15 cellular contexts compared by ENCODE assay signal in genomic region chr9:127923771-127924170, GRCh38. TPM values are rescaled to one million over a fixed set of nuclear protein-coding genes. Genes with fewer than 3 reads are reported as not detected.
DNase-seq lines count a peak whose midpoint lies in the region; ATAC-seq and TF ChIP-seq lines count a peak whose summit lies in the region.
"Had no signal": no experiment of that assay in that cellular context is flagged by ENCODE, and none has a peak within 500 bp of the region (broad histone marks: within the 10 kb centered on the region; RNA-seq: fewer than 3 reads in every experiment).

No MANE protein-coding gene starts in this region.

- ATAC-seq in SK-N-SH treated with all-trans-retinoic acid at 6 μM for 48 hours (peak; percentile 35), HG02798 (IDR thresholded peaks at IDR 0.05; ENCODE audit: poor library complexity, unreplicated experiment) (no peak)
- no peak for ATAC-seq in activated T-helper 17 cell treated with anti-CD3 and anti-CD28 coated beads, Interleukin-2, amount 50 U/mL, for 72 hours (replicated peaks)
- ATAC-seq: gastrocnemius medialis, left cardiac atrium had no signal

- in situ Hi-C loops in GM23248 (cut with MboI) = no loop called here

- H3K36me3 ChIP-seq in GM23248 (ENCODE audit: low read depth) = no peaks in the 10 kb centered on the region
- H3K36me3 ChIP-seq: gastrocnemius medialis, HAP-1, neural progenitor cell, tibial nerve had no signal

- H3K4me1 Mint-ChIP-seq in activated T-helper 17 cell treated with anti-CD3 and anti-CD28 coated beads, Interleukin-2, amount 50 U/mL, for 72 hours = peaks cover 4% of the 10 kb centered on the region
- peaks cover 16% of the 10 kb centered on the region in 2 donors for H3K4me1 Mint-ChIP-seq in immature natural killer cell

- H4K20me1 ChIP-seq in GM23248 (ENCODE audit: insufficient read depth) = no peaks in the 10 kb centered on the region

- H3K36me3 Mint-ChIP-seq in activated T-helper 17 cell treated with anti-CD3 and anti-CD28 coated beads, Interleukin-2, amount 50 U/mL, for 72 hours (ENCODE audit: low read depth) = no peaks in the 10 kb centered on the region
- peaks cover 0 to 3% (median 0%) of the 10 kb centered on the region in 3 donors for H3K36me3 Mint-ChIP-seq in immature natural killer cell
- H3K36me3 Mint-ChIP-seq: neural progenitor cell had no signal

- H3K4me3 ChIP-seq in GM23248 = no peak overlapping the region
- H3K4me3 ChIP-seq: gastrocnemius medialis, HAP-1, neural progenitor cell, tibial nerve had no signal

- H3K9me3 ChIP-seq in GM23248 (ENCODE audit: low read depth) = no peaks in the 10 kb centered on the region
- H3K9me3 ChIP-seq: gastrocnemius medialis, HAP-1, tibial nerve had no signal

- H3K27ac Mint-ChIP-seq in activated T-helper 17 cell treated with anti-CD3 and anti-CD28 coated beads, Interleukin-2, amount 50 U/mL, for 72 hours = no peak overlapping the region
- no peak overlapping the region for H3K27ac Mint-ChIP-seq in immature natural killer cell
- H3K27ac Mint-ChIP-seq: activated CD4-positive, alpha-beta T cell treated with anti-CD3 and anti-CD28 coated beads, Interleukin-2, amount 10 ng/mL, durations not matched to agents 7 days and 5 days; neural progenitor cell had no signal

- 22 to 24% methylated on average over 8 of the region's 8 CpGs for WGBS in GM23248 (ENCODE audit: low coverage in 1 of 2, low lambda C conversion rate in 2 of 2, missing lambda C conversion rate in 2 of 2), 2 experiments

- H2AFZ ChIP-seq in GM23248 = no peak overlapping the region
- H2AFZ ChIP-seq: neural progenitor cell had no signal

- H3K79me2 ChIP-seq in GM23248 (ENCODE audit: insufficient read depth) = no peaks in the 10 kb centered on the region

- H3K4me3 Mint-ChIP-seq in activated T-helper 17 cell treated with anti-CD3 and anti-CD28 coated beads, Interleukin-2, amount 50 U/mL, for 72 hours = no peak overlapping the region
- peak overlapping the region in 1 of 5 donors; percentile 3 for H3K4me3 Mint-ChIP-seq in immature natural killer cell
- H3K4me3 Mint-ChIP-seq: activated CD4-positive, alpha-beta T cell treated with anti-CD3 and anti-CD28 coated beads, Interleukin-2, amount 10 ng/mL, durations not matched to agents 7 days and 5 days; neural progenitor cell had no signal

- DNase-seq in GM23248 = peak; percentile 97
- peak; percentile 99 for DNase-seq in fibroblast of peridontal ligament (ENCODE audit: extremely low read depth)
- peak; percentile 99 for DNase-seq in stromal cell of bone marrow (ENCODE audit: low read depth)
- DNase-seq in immature natural killer cell = no peak
- DNase-seq: activated CD4-positive, alpha-beta T cell treated with anti-CD3 and anti-CD28 coated beads, Interleukin-2, amount 10 ng/mL, durations not matched to agents 7 days and 5 days; gastrocnemius medialis; left cardiac atrium; NCI-H1930; NK-92 treated with Interleukin-12 subunit alpha and Interleukin-12 subunit beta, amount 100 ng/mL, for 24 hours had no signal

- no peaks in the 10 kb centered on the region for H3K9me3 Mint-ChIP-seq in activated T-helper 17 cell treated with anti-CD3 and anti-CD28 coated beads, Interleukin-2, amount 50 U/mL, for 72 hours
- H3K9me3 Mint-ChIP-seq in immature natural killer cell = no peaks in the 10 kb centered on the region
- H3K9me3 Mint-ChIP-seq: activated CD4-positive, alpha-beta T cell treated with anti-CD3 and anti-CD28 coated beads, Interleukin-2, amount 10 ng/mL, durations not matched to agents 7 days and 5 days; neural progenitor cell had no signal

- H3K4me2 ChIP-seq in GM23248 (ENCODE audit: unreplicated experiment) = peak overlapping the region; percentile 6
- H3K4me2 ChIP-seq: neural progenitor cell had no signal

- H3F3A ChIP-seq in GM23248 (ENCODE audit: insufficient read depth) = peaks cover 27% of the 10 kb centered on the region

- peaks cover 37% of the 10 kb centered on the region for H3K4me1 ChIP-seq in GM23248 (ENCODE audit: insufficient read depth)
- H3K4me1 ChIP-seq: HAP-1 had no signal

- H3K9me2 ChIP-seq in GM23248 (ENCODE audit: insufficient read depth) = no peaks in the 10 kb centered on the region

- H3K9ac ChIP-seq in GM23248 = peak overlapping the region; percentile 73
- H3K9ac ChIP-seq: neural progenitor cell had no signal

- H3K27ac ChIP-seq in GM23248 = peak overlapping the region; percentile 96
- H3K27ac ChIP-seq: gastrocnemius medialis, neural progenitor cell, tibial nerve had no signal

- no peaks in the 10 kb centered on the region for H3K27me3 Mint-ChIP-seq in activated T-helper 17 cell treated with anti-CD3 and anti-CD28 coated beads, Interleukin-2, amount 50 U/mL, for 72 hours
- H3K27me3 Mint-ChIP-seq in immature natural killer cell (ENCODE audit: low read depth in 3 of 3) = peaks cover 8 to 16% (median 10%) of the 10 kb centered on the region in 3 donors

- H3K27me3 ChIP-seq in GM23248 (replicated peaks; ENCODE audit: insufficient read depth) = no peaks in the 10 kb centered on the region

TF ChIP-seq in SK-N-SH treated with all-trans-retinoic acid at 6 μM for 48 hours, 23 proteins besides CTCF, POLR2A, EP300 and RAD21:
- no peak for TF ChIP-seq ZC3H10 (CRISPR knock-in tag; IDR thresholded peaks at IDR 0.05)
- no peak for TF ChIP-seq TOX (CRISPR knock-in tag; IDR thresholded peaks at IDR 0.05; ENCODE audit: borderline replicate concordance)
- TF ChIP-seq ESRRG (CRISPR knock-in tag; IDR thresholded peaks at IDR 0.05) = no peak
- TF ChIP-seq CSRNP3 (CRISPR knock-in tag; IDR thresholded peaks at IDR 0.05) = no peak
- TF ChIP-seq BACH2 (CRISPR knock-in tag; IDR thresholded peaks at IDR 0.05; ENCODE audit: borderline replicate concordance) = no peak
- TF ChIP-seq ZFP3 (CRISPR knock-in tag; IDR thresholded peaks at IDR 0.05) = no peak
- TF ChIP-seq TCF4 (CRISPR knock-in tag; IDR thresholded peaks at IDR 0.05; ENCODE audit: borderline replicate concordance) = no peak
TF ChIP-seq in SK-N-SH treated with all-trans-retinoic acid at 6 μM for 48 hours: peak in this region for 0.

RNA-seq across cellular contexts. Expression of gene PIP5KL1, which starts 6.8 kb away (rescaled TPM):
- 5.5 and 16.6 TPM in 2 replicates for total RNA-seq in GM23248 (2014; rRNA removed; shearing (Covaris generic))
- polyA plus RNA-seq in GM23248 (2016; fragmentation: Nextera tagmentation; extraction: Ambion mirVana) = 8.8 and 9.4 TPM in 2 replicates
- 1 to 10 TPM; 2.6 to 3.7 TPM for total RNA-seq in activated T-helper 17 cell treated with anti-CD3 and anti-CD28 coated beads, Interleukin-2, amount 50 U/mL, for 72 hours
- under 1 TPM in 2 of 3 donors, not detected in 1; 0.14 to 0.18 TPM for polyA plus RNA-seq in immature natural killer cell

RNA-seq across cellular contexts. Expression of gene ST6GALNAC4, which starts 6.9 kb away (rescaled TPM):
- total RNA-seq in GM23248 (2014; rRNA removed; shearing (Covaris generic)) = 45.5 and 61.0 TPM in 2 replicates
- polyA plus RNA-seq in GM23248 (2016; fragmentation: Nextera tagmentation; extraction: Ambion mirVana) = 33.7 and 40.1 TPM in 2 replicates
- total RNA-seq in activated T-helper 17 cell treated with anti-CD3 and anti-CD28 coated beads, Interleukin-2, amount 50 U/mL, for 72 hours = 10 to 100 TPM; 19.6 to 19.8 TPM
- 10 to 100 TPM in 1 of 3 donors, 1 to 10 TPM in 2; 8.7 to 20.1 (median 9.1) TPM for polyA plus RNA-seq in immature natural killer cell

RNA-seq across cellular contexts. Expression of gene DPM2, which starts 13.9 kb away (rescaled TPM):
- total RNA-seq in GM23248 (2014; rRNA removed; shearing (Covaris generic)) = 27.0 and 33.3 TPM in 2 replicates
- polyA plus RNA-seq in GM23248 (2016; fragmentation: Nextera tagmentation; extraction: Ambion mirVana) = 62.8 and 66.5 TPM in 2 replicates
- total RNA-seq in activated T-helper 17 cell treated with anti-CD3 and anti-CD28 coated beads, Interleukin-2, amount 50 U/mL, for 72 hours = 10 to 100 TPM; 29.4 to 54.5 TPM
- 10 to 100 TPM; 48.0 to 79.7 (median 59.8) TPM for polyA plus RNA-seq in immature natural killer cell

RNA-seq across cellular contexts. Expression of gene ST6GALNAC6, which starts 24.4 kb away (rescaled TPM):
- total RNA-seq in GM23248 (2014; rRNA removed; shearing (Covaris generic)) = 78.8 and 88.0 TPM in 2 replicates
- polyA plus RNA-seq in GM23248 (2016; fragmentation: Nextera tagmentation; extraction: Ambion mirVana) = 81.1 and 82.0 TPM in 2 replicates
- total RNA-seq in activated T-helper 17 cell treated with anti-CD3 and anti-CD28 coated beads, Interleukin-2, amount 50 U/mL, for 72 hours = 100 to 1,000 TPM in 1 of 2 donors, 10 to 100 TPM in 1; 61.7 to 124 TPM
- polyA plus RNA-seq in immature natural killer cell = 10 to 100 TPM; 84.0 to 97.8 (median 94.1) TPM

RNA-seq across cellular contexts. Expression of gene AK1, which starts 46.3 kb away (rescaled TPM):
- 51.8 and 52.9 TPM in 2 replicates for total RNA-seq in GM23248 (2014; rRNA removed; shearing (Covaris generic))
- polyA plus RNA-seq in GM23248 (2016; fragmentation: Nextera tagmentation; extraction: Ambion mirVana) (157 and 159 TPM in 2 replicates), immature natural killer cell (1 to 10 TPM in 1 of 3 donors, under 1 TPM in 1, not detected in 1; 0.12 to 1.0 TPM)
- 10 to 100 TPM; 23.2 to 79.0 TPM for total RNA-seq in activated T-helper 17 cell treated with anti-CD3 and anti-CD28 coated beads, Interleukin-2, amount 50 U/mL, for 72 hours

Comparison
In these comparisons a context has a peak if more than half of its experiments do, and no peak if none do; other contexts are left out.
1. DNase-seq: peak in GM23248 (single experiment), fibroblast of peridontal ligament (single experiment) and stromal cell of bone marrow (single experiment); none in immature natural killer cell (0 of 3).